ENCODE assay signal across 21 cellular contexts in genomic region chr2:61520261-61520660, GRCh38. TPM values are rescaled to one million over a fixed set of nuclear protein-coding genes. Genes with fewer than 3 reads are reported as not detected.
DNase-seq lines count a peak whose midpoint lies in the region; ATAC-seq and TF ChIP-seq lines count a peak whose summit lies in the region.
"Had no signal": no experiment of that assay in that cellular context is flagged by ENCODE, and none has a peak within 500 bp of the region (broad histone marks: within the 10 kb centered on the region; RNA-seq: fewer than 3 reads in every experiment).

No MANE protein-coding gene starts in this region.

- H4K20me1 ChIP-seq in MM.1S (ENCODE audit: insufficient read depth, low read length): peaks cover 29% of the 10 kb centered on the region; the same call in 1 of the 2 replicates

- no peaks in the 10 kb centered on the region for H3K9me3 Mint-ChIP-seq in CD8-positive, alpha-beta T cell
- H3K9me3 Mint-ChIP-seq in endodermal cell: no peaks in the 10 kb centered on the region
- no peaks in the 10 kb centered on the region for H3K9me3 Mint-ChIP-seq in osteocyte (ENCODE audit: unreplicated experiment)

- WGBS in endodermal cell (ENCODE audit: insufficient coverage in 1 of 2, insufficient read length in 1 of 2), 2 experiments: 90 to 93% methylated on average over 3 of the region's 3 CpGs

- no peak overlapping the region for H3K4me3 ChIP-seq in CD8-positive, alpha-beta T cell (ENCODE audit: low read depth, low read length)
- H3K4me3 ChIP-seq in endodermal cell (ENCODE audit: low read length) (no peak overlapping the region), MM.1S (ENCODE audit: low read length) (no peak overlapping the region)
- H3K4me3 ChIP-seq: Peyer's patch, SK-N-MC had no signal

- no peak overlapping the region for H2AFZ ChIP-seq in MM.1S (ENCODE audit: low read length)

- H3K4me1 ChIP-seq in CD8-positive, alpha-beta T cell (ENCODE audit: insufficient read depth, low read length): peaks cover 4% of the 10 kb centered on the region
- H3K4me1 ChIP-seq in endodermal cell (ENCODE audit: control insufficient read depth, insufficient read depth, low read length): no peaks in the 10 kb centered on the region
- no peaks in the 10 kb centered on the region for H3K4me1 ChIP-seq in MM.1S (ENCODE audit: low read length)
- H3K4me1 ChIP-seq: Peyer's patch had no signal

- no peak overlapping the region for H3K27ac ChIP-seq in CD8-positive, alpha-beta T cell (ENCODE audit: low read depth, low read length)
- H3K27ac ChIP-seq in endodermal cell (ENCODE audit: low read depth, low read length): no peak overlapping the region
- H3K27ac ChIP-seq in MM.1S (ENCODE audit: low read length): no peak overlapping the region
- H3K27ac ChIP-seq: C4-2B, Peyer's patch, SK-N-MC had no signal

- H3K36me3 Mint-ChIP-seq in CD8-positive, alpha-beta T cell: peaks cover 69% of the 10 kb centered on the region
- H3K36me3 Mint-ChIP-seq in endodermal cell (ENCODE audit: low read depth) (peaks cover 64% of the 10 kb centered on the region), osteocyte (ENCODE audit: unreplicated experiment) (peaks cover 36% of the 10 kb centered on the region)

- CTCF ChIA-PET in CD8-positive, alpha-beta T cell (lab: Charles Lee): interaction anchor here (1.2 kb wide), 1 partner anchor 94 kb away, joined by 5 read pairs; no protein-coding TSS in a partner anchor

- H3K27me3 ChIP-seq in CD8-positive, alpha-beta T cell (ENCODE audit: insufficient read depth, low read length): no peaks in the 10 kb centered on the region
- H3K27me3 ChIP-seq in endodermal cell (ENCODE audit: control insufficient read depth, insufficient read depth, low read length, poor library complexity, severe bottlenecking): no peaks in the 10 kb centered on the region
- H3K27me3 ChIP-seq in MM.1S (replicated peaks; ENCODE audit: insufficient read depth, low read length): no peaks in the 10 kb centered on the region
- H3K27me3 ChIP-seq: Peyer's patch had no signal

- H3K9ac ChIP-seq in endodermal cell (ENCODE audit: extremely low read depth, low read length, poor library complexity, severe bottlenecking) (no peak overlapping the region), MM.1S (ENCODE audit: low read length) (no peak overlapping the region)

- no peaks in the 10 kb centered on the region for H3K9me2 ChIP-seq in MM.1S (replicated peaks; ENCODE audit: insufficient read depth, low read length)

- peaks cover 16% of the 10 kb centered on the region for H3K36me3 ChIP-seq in CD8-positive, alpha-beta T cell (ENCODE audit: insufficient read depth, low read length)
- H3K36me3 ChIP-seq in endodermal cell (ENCODE audit: control insufficient read depth, insufficient read depth, low read length) (peaks cover 86% of the 10 kb centered on the region), MM.1S (replicated peaks; ENCODE audit: insufficient read depth, low read length) (peaks cover 18% of the 10 kb centered on the region)

- intact Hi-C loops in CD8-positive, alpha-beta T cell (cut with DNase I, micrococcal nuclease): loop anchor here in 1 of 2 experiments (2.0 kb wide), 1 partner anchor 17 kb away; no protein-coding TSS in a partner anchor

- H3K27me3 Mint-ChIP-seq in CD8-positive, alpha-beta T cell (ENCODE audit: low read depth): no peaks in the 10 kb centered on the region
- H3K27me3 Mint-ChIP-seq in endodermal cell (ENCODE audit: insufficient read depth) (no peaks in the 10 kb centered on the region), osteocyte (ENCODE audit: unreplicated experiment) (no peaks in the 10 kb centered on the region)

- peaks cover 98% of the 10 kb centered on the region for H3K79me2 ChIP-seq in MM.1S (ENCODE audit: low read length)

- H3F3A ChIP-seq in MM.1S (ENCODE audit: insufficient read depth, low read length): peaks cover 11% of the 10 kb centered on the region; the same call in 1 of the 2 replicates

- peaks cover 38% of the 10 kb centered on the region for H3K4me1 Mint-ChIP-seq in CD8-positive, alpha-beta T cell (ENCODE audit: low read depth)
- H3K4me1 Mint-ChIP-seq in endodermal cell: peaks cover 9% of the 10 kb centered on the region
- peaks cover 9% of the 10 kb centered on the region for H3K4me1 Mint-ChIP-seq in osteocyte (ENCODE audit: unreplicated experiment)

- no peak for DNase-seq in CD8-positive, alpha-beta T cell
- peak; percentile 3 for DNase-seq in NCI-H226
- DNase-seq in endodermal cell: peak; percentile 27
- DNase-seq in osteocyte (ENCODE audit: extremely low spot score, unreplicated experiment): no peak
- DNase-seq in MM.1S: no peak
- DNase-seq in activated naive CD4-positive, alpha-beta T cell treated with Interleukin-2 at 50 U/mL for 16 hours: no peak
- DNase-seq: ACHN; DMS79 treated with DMSO at 0.1 percent for 48 hours; KG1; NCI-H1048; NCI-H1436; NCI-H1930; NCI-H2171 treated with DMSO at 0.1 percent for 48 hours; NCI-H446 treated with DMSO at 0.1 percent for 48 hours; NK-92 treated with Interleukin-12 subunit alpha and Interleukin-12 subunit beta, amount 100 ng/mL, for 24 hours; Peyer's patch; Right ventricle myocardium superior had no signal

- ATAC-seq in CD8-positive, alpha-beta T cell: no peak
- no peak for ATAC-seq in HG03139 (IDR thresholded peaks at IDR 0.05; ENCODE audit: unreplicated experiment)
- ATAC-seq: HepG2 had no signal

- H3K9me3 ChIP-seq in CD8-positive, alpha-beta T cell (ENCODE audit: low read length): no peaks in the 10 kb centered on the region
- H3K9me3 ChIP-seq in endodermal cell (ENCODE audit: control insufficient read depth, low read length) (no peaks in the 10 kb centered on the region), MM.1S (replicated peaks; ENCODE audit: insufficient read depth, low read length) (no peaks in the 10 kb centered on the region)
- H3K9me3 ChIP-seq: Peyer's patch had no signal

- no peak overlapping the region for H3K4me2 ChIP-seq in MM.1S (ENCODE audit: low read depth, low read length)

- no peak overlapping the region for H3K4me3 Mint-ChIP-seq in CD8-positive, alpha-beta T cell
- H3K4me3 Mint-ChIP-seq in endodermal cell: no peak overlapping the region
- H3K4me3 Mint-ChIP-seq in osteocyte (ENCODE audit: unreplicated experiment): no peak overlapping the region

- peak overlapping the region; percentile 71 for H3K27ac Mint-ChIP-seq in CD8-positive, alpha-beta T cell
- H3K27ac Mint-ChIP-seq in endodermal cell (no peak overlapping the region), osteocyte (ENCODE audit: unreplicated experiment) (peak overlapping the region; percentile 41)

- no peak for TF ChIP-seq CTCF in CD8-positive, alpha-beta T cell (IDR thresholded peaks at IDR 0.05)
- TF ChIP-seq CTCF in endodermal cell (conservative IDR thresholded peaks at IDR 0.05) (no peak), osteocyte (IDR thresholded peaks at IDR 0.05) (no peak), MM.1S (IDR thresholded peaks at IDR 0.05; ENCODE audit: low read length) (no peak)

- POLR2A ChIA-PET in CD8-positive, alpha-beta T cell (lab: Charles Lee): interaction anchor here (0.6 to 1.0 kb wide), 3 partner anchors 18 to 339 kb away, joined by 3 to 5 read pairs (median 3); partner anchors contain the start of gene XPO1

RNA-seq across cellular contexts. Expression of gene XPO1, which starts 17.9 kb away (rescaled TPM):
- 10 to 100 TPM; 96.6 TPM for total RNA-seq in CD8-positive, alpha-beta T cell
- total RNA-seq in endodermal cell (100 to 1,000 TPM; 264 to 315 TPM), osteocyte (122 and 129 TPM in 2 replicates)
- polyA plus RNA-seq in endodermal cell (2013, experiment 1 of 2): 236 TPM
- 213 TPM for polyA plus RNA-seq in endodermal cell (2013, experiment 2 of 2)

RNA-seq across cellular contexts. Expression of gene USP34, which starts 49.4 kb away (rescaled TPM):
- total RNA-seq in CD8-positive, alpha-beta T cell: 100 to 1,000 TPM in 1 of 2 experiments, 10 to 100 TPM in 1; 99.6 to 103 TPM
- total RNA-seq in endodermal cell: 100 to 1,000 TPM; 105 to 120 TPM
- 66.8 TPM for polyA plus RNA-seq in endodermal cell (2013, experiment 1 of 2)
- polyA plus RNA-seq in endodermal cell (2013, experiment 2 of 2): 68.2 TPM
- total RNA-seq in osteocyte: 111 and 114 TPM in 2 replicates

Comparison
In these comparisons a context has a peak if more than half of its experiments do, and no peak if none do; other contexts are left out.
1. DNase-seq: peak in NCI-H226 (single experiment) and endodermal cell (single experiment); none in CD8-positive, alpha-beta T cell (0 of 7), osteocyte (single experiment), MM.1S (single experiment) and activated naive CD4-positive, alpha-beta T cell treated with Interleukin-2 at 50 U/mL for 16 hours (single experiment).